ENCODE assay signal across 21 cellular contexts in genomic region chr12:8689606-8690175, GRCh38. TPM values are rescaled to one million over a fixed set of nuclear protein-coding genes. Genes with fewer than 3 reads are reported as not detected.
DNase-seq lines count a peak whose midpoint lies in the region; FAIRE-seq and TF ChIP-seq lines count a peak whose summit lies in the region.
"Had no signal": no experiment of that assay in that cellular context is flagged by ENCODE, and none has a peak within 500 bp of the region (broad histone marks: within the 10 kb centered on the region; RNA-seq: fewer than 3 reads in every experiment).

No MANE protein-coding gene starts in this region.

- WGBS in mesendoderm (ENCODE audit: extremely low coverage, insufficient coverage, low lambda C conversion rate): no CpG with 5 or more reads among the region's 6 CpGs

- no peak overlapping the region for H2BK120ac ChIP-seq in mesendoderm (ENCODE audit: low read depth, low read length)

- no peak for TF ChIP-seq CTCF in D721Med (IDR thresholded peaks at IDR 0.05; ENCODE audit: insufficient read depth, missing control alignments)

- H3K9ac ChIP-seq in HUES6 (ENCODE audit: low read length) (peak overlapping the region; percentile 21), mesendoderm (ENCODE audit: low read length) (no peak overlapping the region), subcutaneous abdominal adipose tissue (ENCODE audit: low read length in 5 of 5) (no peak overlapping the region)

- intact Hi-C loops in posterior cingulate gyrus (cut with DNase I): no loop called here

- no peak overlapping the region for H4K5ac ChIP-seq in mesendoderm (ENCODE audit: low read length)

- no peaks in the 10 kb centered on the region for H3K79me2 ChIP-seq in mesendoderm (ENCODE audit: control insufficient read depth, insufficient read depth, low read length)

- H3K4me1 ChIP-seq in HUES6 (ENCODE audit: control insufficient read depth, insufficient read depth, low read length): peaks cover 46% of the 10 kb centered on the region
- H3K4me1 ChIP-seq in mesendoderm (ENCODE audit: control insufficient read depth, low read depth, low read length): peaks cover 2% of the 10 kb centered on the region
- peaks cover 3 to 34% (median 28%) of the 10 kb centered on the region in 5 donors for H3K4me1 ChIP-seq in subcutaneous abdominal adipose tissue (ENCODE audit: control insufficient read depth in 5 of 5, insufficient read depth in 5 of 5, low read length in 5 of 5)

- DNase-seq in mesendoderm (peak; percentile 54), posterior cingulate gyrus (no peak), D721Med (ENCODE audit: insufficient read length, low spot score) (no peak), NCI-H1105 treated with DMSO at 0.1 percent for 48 hours (lab: John Stamatoyannopoulos, UW) (no peak), HuH-7.5 (ENCODE audit: low spot score) (no peak)
- DNase-seq: activated CD4-positive, alpha-beta memory T cell treated with anti-CD3 and anti-CD28 coated beads, Interleukin-2, amount 10 ng/mL, durations not matched to agents 7 days and 5 days; activated naive CD4-positive, alpha-beta T cell treated with anti-CD3 and anti-CD28 coated beads for 36 hours; activated T-cell treated with anti-CD3 and anti-CD28 coated beads, Interleukin-2, amount 50 U/mL, for 1 hour; DMS79; Kasumi-1; mesenchymal stem cell; NCI-H1092 treated with DMSO at 0.1 percent for 48 hours; NCI-H774; PC-9; SIG-M5 had no signal

- H3K23ac ChIP-seq in mesendoderm (ENCODE audit: low read length): no peak overlapping the region

- H2BK15ac ChIP-seq in mesendoderm (replicated peaks; ENCODE audit: low read depth): no peak overlapping the region

- H3K18ac ChIP-seq in mesendoderm (ENCODE audit: low read length): no peak overlapping the region

- no peak overlapping the region for H4K8ac ChIP-seq in mesendoderm (ENCODE audit: low read depth, low read length)

- no peak overlapping the region for H2AK5ac ChIP-seq in mesendoderm (ENCODE audit: low read length)

- H3K27ac ChIP-seq in HUES6 (ENCODE audit: low read depth, low read length) (no peak overlapping the region), cingulate gyrus (ENCODE audit: low read depth, low read length) (peak overlapping the region; percentile 52), mesendoderm (ENCODE audit: low read depth, low read length) (no peak overlapping the region), subcutaneous abdominal adipose tissue (ENCODE audit: low read depth, low read length) (peak overlapping the region; percentile 52)
- H3K27ac ChIP-seq: neutrophil, PC-9 had no signal

- H3K4me2 ChIP-seq in mesendoderm (ENCODE audit: low read length): no peak overlapping the region
- H3K4me2 ChIP-seq: PC-9 had no signal

- H3K9me3 ChIP-seq in HUES6 (ENCODE audit: control insufficient read depth, insufficient read depth, low read depth, low read length) (no peaks in the 10 kb centered on the region), subcutaneous abdominal adipose tissue (ENCODE audit: control insufficient read depth in 5 of 5, low read length in 5 of 5) (peaks cover 0 to 5% (median 0%) of the 10 kb centered on the region in 5 donors)
- H3K9me3 ChIP-seq: neutrophil had no signal

- no peak for FAIRE-seq in D721Med (lab: Jason Lieb, UNC)
- FAIRE-seq: colon, endometrium had no signal

- H3K4me3 ChIP-seq in HUES6 (ENCODE audit: low read depth, low read length) (no peak overlapping the region), mesendoderm (ENCODE audit: low read length) (no peak overlapping the region), subcutaneous abdominal adipose tissue (ENCODE audit: low read depth in 1 of 5, low read length in 5 of 5) (no peak overlapping the region)
- H3K4me3 ChIP-seq: PC-9 had no signal

- H3K27me3 ChIP-seq in HUES6 (ENCODE audit: control insufficient read depth, insufficient read depth, low read length) (no peaks in the 10 kb centered on the region), mesendoderm (ENCODE audit: insufficient read depth, low read length, poor library complexity) (no peaks in the 10 kb centered on the region), subcutaneous abdominal adipose tissue (ENCODE audit: control insufficient read depth in 5 of 5, insufficient read depth in 4 of 5, low read length in 5 of 5) (no peaks in the 10 kb centered on the region)
- H3K27me3 ChIP-seq: neutrophil had no signal

- no peak overlapping the region for H3K56ac ChIP-seq in mesendoderm (ENCODE audit: low read length)

- no peaks in the 10 kb centered on the region for H3K36me3 ChIP-seq in HUES6 (ENCODE audit: control insufficient read depth, insufficient read depth, low read length)
- no peaks in the 10 kb centered on the region for H3K36me3 ChIP-seq in mesendoderm (ENCODE audit: control insufficient read depth, insufficient read depth, low read length)
- no peaks in the 10 kb centered on the region for H3K36me3 ChIP-seq in subcutaneous abdominal adipose tissue (ENCODE audit: control insufficient read depth in 5 of 5, insufficient read depth in 5 of 5, low read length in 5 of 5)
- H3K36me3 ChIP-seq: neutrophil had no signal

- H3K79me1 ChIP-seq in mesendoderm (ENCODE audit: low read length): no peaks in the 10 kb centered on the region

- H3K4ac ChIP-seq in mesendoderm (ENCODE audit: low read depth, low read length): no peak overlapping the region

- no peak overlapping the region for H2BK5ac ChIP-seq in mesendoderm (ENCODE audit: low read length)

RNA-seq across cellular contexts. Expression of gene RIMKLB, which starts 8.1 kb away (rescaled TPM):
- 56.3 TPM for polyA plus RNA-seq in mesendoderm (2013, experiment 1 of 2)
- 55.5 TPM for polyA plus RNA-seq in mesendoderm (2013, experiment 2 of 2)

RNA-seq across cellular contexts. Expression of gene MFAP5, which starts 27.1 kb away (rescaled TPM):
- polyA plus RNA-seq in mesendoderm (2013, experiment 1 of 2): 1.2 TPM
- polyA plus RNA-seq in mesendoderm (2013, experiment 2 of 2): 1.3 TPM

Comparison
In these comparisons a context has a peak if more than half of its experiments do, and no peak if none do; other contexts are left out.
1. H3K27ac ChIP-seq: peak in cingulate gyrus (single experiment) and subcutaneous abdominal adipose tissue (single experiment); none in HUES6 (single experiment) and mesendoderm (single experiment).